1 cellular context compared by ENCODE assay signal in genomic region chr7:99447943-99448342, GRCh38.
TF ChIP-seq lines count a peak whose summit lies in the region.

No MANE protein-coding gene starts in this region.

TF ChIP-seq in HepG2, 621 proteins besides CTCF, POLR2A, EP300 and RAD21:
- TF ChIP-seq PBX3 (CRISPR knock-in tag; IDR thresholded peaks at IDR 0.05; ENCODE audit: borderline replicate concordance), result no peak
- peak; percentile 35; the same call in 1 of the 2 replicates for TF ChIP-seq ARID4A (CRISPR knock-in tag; IDR thresholded peaks at IDR 0.05; ENCODE audit: borderline replicate concordance)
- 0 out of 2 replicates have a peak, but pooled peaks have one; percentile 28 for TF ChIP-seq ZNF501 (CRISPR knock-in tag; IDR thresholded peaks at IDR 0.05)
- TF ChIP-seq XRCC5 (optimal IDR thresholded peaks at IDR 0.05; ENCODE audit: low read length), result peak; percentile 76
- 0 out of 2 replicates have a peak, but pooled peaks have one; percentile 27 for TF ChIP-seq THAP11 (CRISPR knock-in tag; IDR thresholded peaks at IDR 0.05)
- TF ChIP-seq ZNF589 (CRISPR knock-in tag; conservative IDR thresholded peaks at IDR 0.05), result no peak
- TF ChIP-seq ZBTB43 (CRISPR knock-in tag; conservative IDR thresholded peaks at IDR 0.05), result no peak
- TF ChIP-seq ZFX (CRISPR knock-in tag; IDR thresholded peaks at IDR 0.05; ENCODE audit: low read depth), result 0 out of 2 replicates have a peak, but pooled peaks have one; percentile 16
- no peak for TF ChIP-seq RFXAP (CRISPR knock-in tag; IDR thresholded peaks at IDR 0.05; ENCODE audit: borderline replicate concordance)
- TF ChIP-seq STAG1 (CRISPR knock-in tag; IDR thresholded peaks at IDR 0.05), result peak; percentile 63
- peak; percentile 77 for TF ChIP-seq ZNF574 (CRISPR knock-in tag; IDR thresholded peaks at IDR 0.05)
- no peak for TF ChIP-seq NPAS2 (CRISPR knock-in tag; IDR thresholded peaks at IDR 0.05; ENCODE audit: borderline replicate concordance)
- no peak for TF ChIP-seq CCDC6 (CRISPR knock-in tag; IDR thresholded peaks at IDR 0.05)
- 0 out of 2 replicates have a peak, but pooled peaks have one; percentile 3 for TF ChIP-seq CEBPB (IDR thresholded peaks at IDR 0.05; ENCODE audit: borderline replicate concordance, low read depth, low read length)
- TF ChIP-seq ZNF746 (CRISPR knock-in tag; IDR thresholded peaks at IDR 0.05), result no peak
- no peak for TF ChIP-seq NR2C2 (CRISPR knock-in tag; IDR thresholded peaks at IDR 0.05; ENCODE audit: borderline replicate concordance)
- peak; percentile 48 for TF ChIP-seq ZFP91 (CRISPR knock-in tag; IDR thresholded peaks at IDR 0.05; ENCODE audit: borderline replicate concordance)
- peak; percentile 38; the same call in 1 of the 2 replicates for TF ChIP-seq SMC3 (IDR thresholded peaks at IDR 0.05; ENCODE audit: low read length)
